In the genomic region with DNA sequence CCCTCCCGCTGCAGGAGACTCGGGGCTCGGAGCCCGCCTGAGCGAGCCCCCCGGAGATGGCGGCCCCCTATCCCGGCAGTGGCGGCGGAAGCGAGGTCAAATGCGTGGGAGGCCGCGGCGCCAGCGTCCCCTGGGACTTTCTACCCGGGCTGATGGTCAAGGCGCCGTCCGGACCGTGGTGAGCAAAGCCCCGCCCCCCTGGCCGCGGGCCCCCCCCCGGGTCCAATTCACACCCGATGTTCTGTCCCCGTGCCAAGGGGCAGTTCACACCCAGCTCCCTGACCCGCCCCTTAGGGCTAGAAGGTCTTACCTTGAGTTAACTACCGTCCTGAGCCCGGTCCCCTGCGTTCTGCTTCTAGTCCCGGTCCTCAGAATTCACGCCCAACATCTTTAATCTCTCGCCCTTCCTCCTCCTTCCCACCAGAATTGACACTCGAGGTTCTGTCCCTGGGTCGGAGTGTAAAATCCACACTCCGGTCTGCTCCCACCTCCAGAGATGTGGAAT, we compare ENCODE assay signal across 9 cellular contexts. TPM values are rescaled to one million over a fixed set of nuclear protein-coding genes. Genes with fewer than 3 reads are reported as not detected.
A peak's percentile ranks its signal among the peaks of the same experiment; 100 is the strongest.
DNase-seq lines count a peak whose midpoint lies in the region; ATAC-seq and TF ChIP-seq lines count a peak whose summit lies in the region.
"Had no signal": no experiment of that assay in that cellular context is flagged by ENCODE, and none has a peak within 500 bp of the region (broad histone marks: within the 10 kb centered on the region; RNA-seq: fewer than 3 reads in every experiment).

No MANE protein-coding gene starts in this region.

- H3K9ac ChIP-seq in HUES48 (ENCODE audit: low read depth, low read length): no peak overlapping the region

- peak overlapping the region; percentile 63 for H3K4me3 ChIP-seq in HUES48 (ENCODE audit: low read depth, low read length)
- H3K4me3 ChIP-seq in cardiac fibroblast (replicated peaks in 1 of 2; ENCODE audit: low read depth in 2 of 2, low read length in 2 of 2): peak overlapping the region; percentile 40 to 43
- peak overlapping the region; percentile 49 for H3K4me3 ChIP-seq in mesodermal cell (ENCODE audit: extremely low read depth, insufficient read depth, low read length, poor library complexity, severe bottlenecking)

- H3K9me3 ChIP-seq in HUES48 (ENCODE audit: control insufficient read depth, insufficient read depth, low read length) (no peaks in the 10 kb centered on the region), mesodermal cell (ENCODE audit: control insufficient read depth, low read length) (no peaks in the 10 kb centered on the region)

- H3K27ac ChIP-seq in HUES48 (ENCODE audit: low read depth, low read length) (no peak overlapping the region), mesodermal cell (ENCODE audit: low read depth, low read length, severe bottlenecking) (no peak overlapping the region)

- peaks cover 63% of the 10 kb centered on the region for H3K27me3 ChIP-seq in HUES48 (ENCODE audit: control insufficient read depth, insufficient read depth, low read length)

- WGBS in mesodermal cell (ENCODE audit: insufficient coverage in 2 of 2), 2 experiments: 1 to 2% methylated on average over 32 to 35 of the region's 37 CpGs

- H3K36me3 ChIP-seq in HUES48 (ENCODE audit: control insufficient read depth, insufficient read depth, low read length) (no peaks in the 10 kb centered on the region), mesodermal cell (ENCODE audit: control insufficient read depth, insufficient read depth, low read length) (no peaks in the 10 kb centered on the region)

- no peak for ATAC-seq in HG03196 (IDR thresholded peaks at IDR 0.05; ENCODE audit: unreplicated experiment)

- TF ChIP-seq CTCF in cardiac fibroblast (IDR thresholded peaks at IDR 0.05; ENCODE audit: low read depth, low read length): no peak

- DNase-seq in AG20443 (ENCODE audit: low spot score) (peak; percentile 76), cardiac fibroblast (ENCODE audit: low read depth in 2 of 2) (peak in 1 of 2 donors; percentile 36), T1000 (lab: John Stamatoyannopoulos, UW) (no peak), NCI-H2081 treated with DMSO at 0.1 percent for 48 hours (lab: John Stamatoyannopoulos, UW) (no peak), AML-193 (lab: John Stamatoyannopoulos, UW) (no peak)
- DNase-seq: activated gamma-delta T cell treated with Interleukin-2 at 50 U/mL for 16 hours had no signal

- H3K4me1 ChIP-seq in HUES48 (ENCODE audit: control insufficient read depth, insufficient read depth, low read length) (peaks cover 16% of the 10 kb centered on the region), mesodermal cell (ENCODE audit: control insufficient read depth, insufficient read depth, low read length, poor library complexity, severe bottlenecking) (peaks cover 6% of the 10 kb centered on the region)

RNA-seq across cellular contexts. Expression of gene NPAS1, which starts 1.4 kb away (rescaled TPM):
- polyA plus RNA-seq in mesodermal cell (2013, experiment 1 of 2): 14.1 TPM
- polyA plus RNA-seq in mesodermal cell (2013, experiment 2 of 2): 10.8 TPM

RNA-seq across cellular contexts. Expression of gene TMEM160, which starts 27.4 kb away (rescaled TPM):
- 32.8 TPM for polyA plus RNA-seq in mesodermal cell (2013, experiment 1 of 2)
- 28.6 TPM for polyA plus RNA-seq in mesodermal cell (2013, experiment 2 of 2)
